15 cellular contexts compared by ENCODE assay signal in the genomic region with DNA sequence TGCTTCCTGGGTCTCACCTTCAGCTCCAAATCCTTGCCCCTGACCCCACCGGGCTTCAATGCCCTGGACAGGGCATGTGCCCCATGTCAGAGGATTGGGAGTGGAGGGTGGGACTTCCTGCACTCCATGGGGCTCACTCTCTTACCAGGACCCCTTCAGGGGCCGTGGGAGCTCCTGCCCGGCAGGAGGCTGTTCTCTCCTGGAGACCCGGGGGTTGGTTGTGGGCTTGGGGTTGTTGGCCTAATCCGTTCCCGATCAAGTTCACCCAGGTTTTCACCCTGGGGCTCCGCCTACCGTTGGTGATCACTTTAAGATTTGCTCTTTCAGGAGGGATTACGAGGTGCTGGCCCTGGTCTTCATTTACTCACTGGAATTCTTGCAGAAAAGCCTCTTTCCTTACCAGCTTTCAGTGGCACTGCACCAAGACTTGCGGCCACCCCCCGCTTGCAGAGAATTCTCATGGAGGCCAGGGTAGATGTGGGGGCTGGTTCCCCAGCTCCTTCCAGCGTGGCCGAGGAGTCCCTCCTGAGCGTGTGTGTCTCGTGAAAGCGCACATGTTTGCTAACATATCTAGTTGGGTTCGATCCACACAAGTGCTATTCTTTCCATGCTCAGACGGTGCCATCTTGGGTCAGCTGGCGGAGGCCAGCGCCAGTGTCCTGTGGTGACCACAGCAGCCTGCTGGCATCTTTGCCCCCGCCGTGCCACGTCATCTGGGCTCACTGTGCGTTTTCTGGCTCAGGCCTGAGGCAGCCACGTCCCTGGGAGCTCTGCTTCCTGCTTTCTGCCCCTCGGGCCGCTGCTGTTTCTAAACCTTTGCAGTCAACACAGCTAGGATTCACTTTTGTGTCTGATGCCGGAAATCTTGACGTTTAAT. TPM values are rescaled to one million over a fixed set of nuclear protein-coding genes. Genes with fewer than 3 reads are reported as not detected.
DNase-seq lines count a peak whose midpoint lies in the region; ATAC-seq and TF ChIP-seq lines count a peak whose summit lies in the region.
"Had no signal": no experiment of that assay in that cellular context is flagged by ENCODE, and none has a peak within 500 bp of the region (broad histone marks: within the 10 kb centered on the region; RNA-seq: fewer than 3 reads in every experiment).

No MANE protein-coding gene starts in this region.

- peaks cover 6% of the 10 kb centered on the region for H3K36me3 Mint-ChIP-seq in brain
- peaks cover 7% of the 10 kb centered on the region for H3K36me3 Mint-ChIP-seq in activated T-cell treated with anti-CD3 and anti-CD28 coated beads, Interleukin-2, amount 50 U/mL, for 4 hours (ENCODE audit: insufficient read depth)

- H3K27ac ChIP-seq in layer of hippocampus (ENCODE audit: low read depth, low read length) = peak overlapping the region; percentile 71
- peak overlapping the region in 18 of 21 experiments; percentile 15 to 84 (median 68) for H3K27ac ChIP-seq in skin epidermis
- H3K27ac ChIP-seq: brain microvascular endothelial cell, HL-60 had no signal

- no peaks in the 10 kb centered on the region for H3K9me3 Mint-ChIP-seq in brain
- no peaks in the 10 kb centered on the region for H3K9me3 Mint-ChIP-seq in activated T-cell treated with anti-CD3 and anti-CD28 coated beads, Interleukin-2, amount 50 U/mL, for 4 hours
- H3K9me3 Mint-ChIP-seq: CD4-positive, alpha-beta memory T cell had no signal

- ATAC-seq in activated T-cell treated with anti-CD3 and anti-CD28 coated beads, Interleukin-2, amount 50 U/mL, for 4 hours = no peak
- ATAC-seq: T-helper 17 cell had no signal

- H3K27me3 Mint-ChIP-seq in brain = no peaks in the 10 kb centered on the region
- H3K27me3 Mint-ChIP-seq in activated T-cell treated with anti-CD3 and anti-CD28 coated beads, Interleukin-2, amount 50 U/mL, for 4 hours (ENCODE audit: low read depth) = no peaks in the 10 kb centered on the region
- H3K27me3 Mint-ChIP-seq: CD4-positive, alpha-beta memory T cell; T-helper 17 cell had no signal

- H3K4me3 ChIP-seq in skin epidermis = no peak overlapping the region

- no peak for TF ChIP-seq CTCF in brain (conservative IDR thresholded peaks at IDR 0.05)

- H3K27ac Mint-ChIP-seq in brain = peak overlapping the region; percentile 53 to 95 (median 59)
- H3K27ac Mint-ChIP-seq: T-helper 17 cell had no signal

- H3K27me3 ChIP-seq in layer of hippocampus (ENCODE audit: control insufficient read depth, insufficient read depth, low read length) = no peaks in the 10 kb centered on the region
- H3K27me3 ChIP-seq: brain microvascular endothelial cell had no signal

- H3K4me1 Mint-ChIP-seq in brain = peaks cover 65% of the 10 kb centered on the region
- H3K4me1 Mint-ChIP-seq in activated T-cell treated with anti-CD3 and anti-CD28 coated beads, Interleukin-2, amount 50 U/mL, for 4 hours (ENCODE audit: low read depth) = peaks cover 8% of the 10 kb centered on the region

- H3K4me3 Mint-ChIP-seq in brain = peak overlapping the region in 1 of 5 experiments; percentile 18
- no peak overlapping the region for H3K4me3 Mint-ChIP-seq in activated T-cell treated with anti-CD3 and anti-CD28 coated beads, Interleukin-2, amount 50 U/mL, for 4 hours
- H3K4me3 Mint-ChIP-seq: CD4-positive, alpha-beta memory T cell; T-helper 17 cell had no signal

- peak; percentile 37 for DNase-seq in Daoy (ENCODE audit: low read depth)
- DNase-seq in activated T-cell treated with anti-CD3 and anti-CD28 coated beads, Interleukin-2, amount 50 U/mL, for 4 hours = no peak
- DNase-seq in NCI-H146 treated with DMSO at 0.1 percent for 48 hours (lab: John Stamatoyannopoulos, UW; ENCODE audit: unreplicated experiment) = no peak
- DNase-seq in stimulated activated CD4-positive, alpha-beta T cell treated with anti-CD3 and anti-CD28 coated beads, Interleukin-2, amount 100 ng/mL, for 24 hours = no peak
- no peak for DNase-seq in DMS153 treated with DMSO at 0.1 percent for 48 hours (lab: John Stamatoyannopoulos, UW; ENCODE audit: unreplicated experiment)
- DNase-seq: activated CD8-positive, alpha-beta memory T cell treated with anti-CD3 and anti-CD28 coated beads, Interleukin-2, amount 50 U/mL, for 48 hours; brain microvascular endothelial cell; CD4-positive, alpha-beta memory T cell; NCI-H1092 treated with DMSO at 0.1 percent for 48 hours; stimulated activated CD4-positive, alpha-beta T cell treated with anti-CD3 and anti-CD28 coated beads, Interleukin-4, amount 100 ng/mL, for 24 hours; T-helper 17 cell had no signal

RNA-seq across cellular contexts. Expression of gene PWWP2B, which starts 15.6 kb away (rescaled TPM):
- 6.7 and 9.5 TPM in 2 replicates for total RNA-seq in Daoy (2014; rRNA removed; shearing (Covaris generic))
- polyA plus RNA-seq in brain (ENCODE audit: insufficient read depth, low read depth, low replicate concordance) = 16.0 TPM
- total RNA-seq in activated T-cell treated with anti-CD3 and anti-CD28 coated beads, Interleukin-2, amount 50 U/mL, for 4 hours = 1 to 10 TPM; 3.3 to 4.3 (median 4.1) TPM
